Comparison of ENCODE assay signal across 2 cellular contexts in the genomic region with DNA sequence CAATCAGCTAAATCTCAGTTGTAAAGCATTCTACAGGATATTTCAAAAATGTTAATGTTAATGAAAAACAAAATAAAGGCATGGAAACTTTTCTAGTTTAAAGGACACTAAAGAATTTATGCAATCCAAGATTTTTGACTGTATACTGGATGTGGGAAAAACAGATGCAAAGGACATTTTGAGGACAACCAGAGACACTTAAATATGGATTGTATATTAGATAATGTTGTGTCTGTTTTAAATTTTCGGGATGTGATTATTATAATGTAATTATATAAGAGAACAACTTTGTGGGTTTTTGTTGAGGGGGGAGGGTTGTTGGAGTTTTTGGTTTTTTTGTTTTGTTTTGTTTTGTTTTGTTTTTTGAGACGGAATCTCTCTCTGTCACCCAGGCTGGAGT.
A peak's percentile ranks its signal among the peaks of the same experiment; 100 is the strongest.
TF ChIP-seq lines count a peak whose summit lies in the region.

No MANE protein-coding gene starts in this region.

TF ChIP-seq in SK-N-SH, 30 proteins besides CTCF, POLR2A, EP300 and RAD21 (continued from another document):
- TF ChIP-seq POLR2AphosphoS5 (IDR thresholded peaks at IDR 0.05; ENCODE audit: low read depth, low read length) (no peak), MXI1 (IDR thresholded peaks at IDR 0.05; ENCODE audit: low read depth, low read length) (0 out of 2 replicates have a peak, but pooled peaks have one; percentile 25), YY1 (IDR thresholded peaks at IDR 0.05; ENCODE audit: low read depth) (no peak)
TF ChIP-seq in SK-N-SH: peak in this region for 6.

TF ChIP-seq in SK-N-SH treated with all-trans-retinoic acid at 6 μM for 48 hours, 23 proteins besides CTCF, POLR2A, EP300 and RAD21 (continued from another document):
- TF ChIP-seq ZC3H10 (CRISPR knock-in tag; IDR thresholded peaks at IDR 0.05), result no peak
- no peak for TF ChIP-seq GLIS3 (CRISPR knock-in tag; IDR thresholded peaks at IDR 0.05)
- TF ChIP-seq, protein P1, sequence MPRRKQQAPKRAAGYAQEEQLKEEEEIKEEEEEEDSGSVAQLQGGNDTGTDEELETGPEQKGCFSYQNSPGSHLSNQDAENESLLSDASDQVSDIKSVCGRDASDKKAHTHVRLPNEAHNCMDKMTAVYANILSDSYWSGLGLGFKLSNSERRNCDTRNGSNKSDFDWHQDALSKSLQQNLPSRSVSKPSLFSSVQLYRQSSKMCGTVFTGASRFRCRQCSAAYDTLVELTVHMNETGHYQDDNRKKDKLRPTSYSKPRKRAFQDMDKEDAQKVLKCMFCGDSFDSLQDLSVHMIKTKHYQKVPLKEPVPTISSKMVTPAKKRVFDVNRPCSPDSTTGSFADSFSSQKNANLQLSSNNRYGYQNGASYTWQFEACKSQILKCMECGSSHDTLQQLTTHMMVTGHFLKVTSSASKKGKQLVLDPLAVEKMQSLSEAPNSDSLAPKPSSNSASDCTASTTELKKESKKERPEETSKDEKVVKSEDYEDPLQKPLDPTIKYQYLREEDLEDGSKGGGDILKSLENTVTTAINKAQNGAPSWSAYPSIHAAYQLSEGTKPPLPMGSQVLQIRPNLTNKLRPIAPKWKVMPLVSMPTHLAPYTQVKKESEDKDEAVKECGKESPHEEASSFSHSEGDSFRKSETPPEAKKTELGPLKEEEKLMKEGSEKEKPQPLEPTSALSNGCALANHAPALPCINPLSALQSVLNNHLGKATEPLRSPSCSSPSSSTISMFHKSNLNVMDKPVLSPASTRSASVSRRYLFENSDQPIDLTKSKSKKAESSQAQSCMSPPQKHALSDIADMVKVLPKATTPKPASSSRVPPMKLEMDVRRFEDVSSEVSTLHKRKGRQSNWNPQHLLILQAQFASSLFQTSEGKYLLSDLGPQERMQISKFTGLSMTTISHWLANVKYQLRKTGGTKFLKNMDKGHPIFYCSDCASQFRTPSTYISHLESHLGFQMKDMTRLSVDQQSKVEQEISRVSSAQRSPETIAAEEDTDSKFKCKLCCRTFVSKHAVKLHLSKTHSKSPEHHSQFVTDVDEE (CRISPR knock-in tag; IDR thresholded peaks at IDR 0.05), result peak; percentile 91
- TF ChIP-seq ZFP3 (CRISPR knock-in tag; IDR thresholded peaks at IDR 0.05), result no peak
- TF ChIP-seq, protein P2, sequence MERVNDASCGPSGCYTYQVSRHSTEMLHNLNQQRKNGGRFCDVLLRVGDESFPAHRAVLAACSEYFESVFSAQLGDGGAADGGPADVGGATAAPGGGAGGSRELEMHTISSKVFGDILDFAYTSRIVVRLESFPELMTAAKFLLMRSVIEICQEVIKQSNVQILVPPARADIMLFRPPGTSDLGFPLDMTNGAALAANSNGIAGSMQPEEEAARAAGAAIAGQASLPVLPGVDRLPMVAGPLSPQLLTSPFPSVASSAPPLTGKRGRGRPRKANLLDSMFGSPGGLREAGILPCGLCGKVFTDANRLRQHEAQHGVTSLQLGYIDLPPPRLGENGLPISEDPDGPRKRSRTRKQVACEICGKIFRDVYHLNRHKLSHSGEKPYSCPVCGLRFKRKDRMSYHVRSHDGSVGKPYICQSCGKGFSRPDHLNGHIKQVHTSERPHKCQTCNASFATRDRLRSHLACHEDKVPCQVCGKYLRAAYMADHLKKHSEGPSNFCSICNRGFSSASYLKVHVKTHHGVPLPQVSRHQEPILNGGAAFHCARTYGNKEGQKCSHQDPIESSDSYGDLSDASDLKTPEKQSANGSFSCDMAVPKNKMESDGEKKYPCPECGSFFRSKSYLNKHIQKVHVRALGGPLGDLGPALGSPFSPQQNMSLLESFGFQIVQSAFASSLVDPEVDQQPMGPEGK (CRISPR knock-in tag; IDR thresholded peaks at IDR 0.05; ENCODE audit: borderline replicate concordance), result no peak
- TF ChIP-seq CSDC2 (CRISPR knock-in tag; IDR thresholded peaks at IDR 0.05), result no peak
- peak; percentile 99 for TF ChIP-seq TCF4 (CRISPR knock-in tag; IDR thresholded peaks at IDR 0.05; ENCODE audit: borderline replicate concordance)
- no peak for TF ChIP-seq ZFP30 (CRISPR knock-in tag; IDR thresholded peaks at IDR 0.05)
- no peak for TF ChIP-seq PPARA (CRISPR knock-in tag; IDR thresholded peaks at IDR 0.05; ENCODE audit: borderline replicate concordance)
- TF ChIP-seq ARNTL (CRISPR knock-in tag; IDR thresholded peaks at IDR 0.05; ENCODE audit: borderline replicate concordance, low read depth), result no peak
